ENCODE assay signal across 20 cellular contexts in the genomic region with DNA sequence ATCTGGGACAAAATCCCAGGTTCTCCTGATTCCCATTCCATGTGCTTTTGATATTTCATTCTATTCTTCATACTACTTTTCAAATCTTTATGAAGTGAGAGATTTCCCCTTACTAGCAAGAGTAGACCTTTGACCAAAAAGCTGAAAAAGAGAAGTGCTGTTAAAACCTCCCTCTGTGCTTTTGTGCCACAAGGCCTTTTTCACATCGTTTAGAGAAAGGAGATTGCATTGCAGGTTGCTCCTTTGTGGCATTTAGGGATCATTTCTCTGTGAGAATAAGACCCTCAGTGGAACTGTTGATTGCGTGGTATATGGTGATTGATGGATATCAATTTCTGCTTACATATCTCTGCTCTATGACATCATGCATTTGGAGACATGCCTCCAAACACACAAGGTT.
"Had no signal": no experiment of that assay in that cellular context is flagged by ENCODE, and none has a peak within 500 bp of the region (broad histone marks: within the 10 kb centered on the region; RNA-seq: fewer than 3 reads in every experiment).

No MANE protein-coding gene starts in this region.

- H3K36me3 Mint-ChIP-seq: naive thymus-derived CD8-positive, alpha-beta T cell; type B pancreatic cell had no signal

- H3K4me3 Mint-ChIP-seq: activated CD4-positive, alpha-beta memory T cell treated with anti-CD3 and anti-CD28 coated beads, Interleukin-2, amount 10 ng/mL, durations not matched to agents 7 days and 5 days; activated CD4-positive, alpha-beta T cell treated with anti-CD3 and anti-CD28 coated beads for 36 hours; activated T-cell treated with anti-CD3 and anti-CD28 coated beads, Interleukin-2, amount 50 U/mL, for 4 hours; naive thymus-derived CD8-positive, alpha-beta T cell; type B pancreatic cell had no signal

- DNase-seq: activated CD4-positive, alpha-beta memory T cell treated with anti-CD3 and anti-CD28 coated beads, Interleukin-2, amount 10 ng/mL, durations not matched to agents 7 days and 5 days; activated CD4-positive, alpha-beta T cell treated with anti-CD3 and anti-CD28 coated beads for 36 hours; activated effector memory CD4-positive, alpha-beta T cell treated with Interleukin-2 at 50 U/mL for 16 hours; activated naive CD4-positive, alpha-beta T cell treated with anti-CD3 and anti-CD28 coated beads, Interleukin-2, amount 50 U/mL, for 16 hours; activated T-cell treated with anti-CD3 and anti-CD28 coated beads, Interleukin-2, amount 50 U/mL, for 4 hours; caudate nucleus; naive thymus-derived CD8-positive, alpha-beta T cell; occipital lobe; right cardiac atrium; stimulated activated CD4-positive, alpha-beta T cell treated with anti-CD3 and anti-CD28 coated beads, Interleukin-4, amount 100 ng/mL, for 4 hours; stimulated activated CD8-positive, alpha-beta memory T cell treated with anti-CD3 and anti-CD28 coated beads, Interleukin-4, amount 100 ng/mL, for 48 hours; stimulated activated naive CD4-positive, alpha-beta T cell treated with Interleukin-2 at 50 U/mL for 16 hours; substantia nigra had no signal

- H3K27me3 Mint-ChIP-seq: type B pancreatic cell had no signal

- H3K27ac ChIP-seq: VCaP had no signal

- FAIRE-seq: colon, keratinocyte had no signal

- H3K4me2 ChIP-seq: smooth muscle cell had no signal

- H3K9me3 Mint-ChIP-seq: activated CD4-positive, alpha-beta memory T cell treated with anti-CD3 and anti-CD28 coated beads, Interleukin-2, amount 10 ng/mL, durations not matched to agents 7 days and 5 days; activated T-cell treated with anti-CD3 and anti-CD28 coated beads, Interleukin-2, amount 50 U/mL, for 4 hours; naive thymus-derived CD8-positive, alpha-beta T cell; type B pancreatic cell had no signal

- ATAC-seq: activated CD4-positive, alpha-beta T cell treated with anti-CD3 and anti-CD28 coated beads for 36 hours; activated T-cell treated with anti-CD3 and anti-CD28 coated beads, Interleukin-2, amount 50 U/mL, for 4 hours; esophagus mucosa; left lobe of liver; naive thymus-derived CD8-positive, alpha-beta T cell; right cardiac atrium had no signal

- H3K4me1 Mint-ChIP-seq: activated CD4-positive, alpha-beta memory T cell treated with anti-CD3 and anti-CD28 coated beads, Interleukin-2, amount 10 ng/mL, durations not matched to agents 7 days and 5 days; activated CD4-positive, alpha-beta T cell treated with anti-CD3 and anti-CD28 coated beads for 36 hours had no signal

- H3K4me3 ChIP-seq: smooth muscle cell had no signal

- H3K27ac Mint-ChIP-seq: activated CD4-positive, alpha-beta memory T cell treated with anti-CD3 and anti-CD28 coated beads, Interleukin-2, amount 10 ng/mL, durations not matched to agents 7 days and 5 days; activated CD4-positive, alpha-beta T cell treated with anti-CD3 and anti-CD28 coated beads for 36 hours; naive thymus-derived CD8-positive, alpha-beta T cell; type B pancreatic cell had no signal
